Comparison of ENCODE assay signal across 8 cellular contexts in the genomic region with DNA sequence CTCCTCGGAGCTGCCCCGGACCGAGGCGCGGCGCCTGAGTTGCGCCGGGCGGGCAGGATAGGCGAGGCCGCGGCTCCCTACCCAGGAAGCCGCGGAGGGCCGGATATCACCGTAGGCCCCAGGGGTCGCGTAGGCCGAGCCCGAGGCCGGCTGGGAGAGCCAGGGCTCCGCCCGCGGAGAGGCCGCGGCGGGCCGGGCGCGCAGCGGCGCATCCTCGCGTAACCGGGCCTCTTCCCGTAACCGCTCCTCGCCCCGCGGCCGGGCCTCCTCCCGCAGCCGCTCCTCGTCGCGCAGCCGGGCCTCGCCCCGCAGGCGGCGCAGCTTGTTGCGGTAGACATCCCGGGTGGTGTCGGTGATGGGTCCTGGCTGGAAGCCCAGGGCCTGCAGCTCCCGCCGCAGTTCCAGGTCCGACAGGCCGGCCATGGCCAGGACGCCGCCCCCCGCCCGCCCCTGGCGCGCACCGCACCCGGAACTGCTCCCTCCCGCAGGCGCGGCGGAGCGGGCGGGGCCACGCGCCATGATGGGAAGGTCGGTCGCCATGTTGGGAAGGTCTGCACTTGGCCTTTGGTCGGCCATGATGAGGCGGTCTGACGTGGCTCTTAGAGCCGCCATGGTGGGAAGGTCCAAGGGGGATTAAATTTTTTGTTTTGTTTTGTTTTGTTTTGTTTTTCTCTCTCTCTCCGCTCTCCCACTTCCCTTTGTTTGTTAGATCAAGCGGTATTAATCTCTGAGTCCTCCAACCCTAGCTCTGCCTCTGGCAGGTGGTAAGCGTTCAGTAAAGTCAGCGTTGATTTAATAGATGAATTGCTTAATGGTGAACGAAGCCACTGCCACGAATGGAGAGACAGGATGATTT. TPM values are rescaled to one million over a fixed set of nuclear protein-coding genes. Genes with fewer than 3 reads are reported as not detected.
DNase-seq lines count a peak whose midpoint lies in the region; ATAC-seq and TF ChIP-seq lines count a peak whose summit lies in the region.

LEMD2 (minus strand) TSS at position 437 of the 856 bp plus-strand sequence; CDS start at position 423, 14 bp downstream.

- peak within 1 kb of the TSS; percentile 93 to 95 for H4K8ac ChIP-seq in IMR-90 (ENCODE audit: low read depth in 2 of 2, low read length in 2 of 2)

- peak within 1 kb of the TSS; percentile 89 for H3K4me2 ChIP-seq in IMR-90 (ENCODE audit: low read depth, low read length)

- DNase-seq in DMS 273 (lab: John Stamatoyannopoulos, UW; ENCODE audit: unreplicated experiment) (peak; percentile 97), IMR-90 (peak; percentile 94), OCI-M2 (lab: John Stamatoyannopoulos, UW; ENCODE audit: unreplicated experiment) (peak; percentile 54), activated T-cell treated with anti-CD3 and anti-CD28 coated beads for 4 hours (peak; percentile 90), epithelial cell of prostate (ENCODE audit: low read depth, low spot score) (peak; percentile 50), mucosa of gallbladder (ENCODE audit: low spot score) (peak; percentile 94)
- peak; percentile 88 for DNase-seq in stimulated activated CD8-positive, alpha-beta memory T cell treated with anti-CD3 and anti-CD28 coated beads, Interleukin-4, amount 100 ng/mL, for 24 hours (ENCODE audit: low read depth)

- in situ Hi-C loops in IMR-90 (cut with MboI; ENCODE audit: low sequenced_read_pairs): no loop called here

- H3K27me3 ChIP-seq in IMR-90 (ENCODE audit: control insufficient read depth, insufficient read depth, low read length): peaks cover 6% of the 10 kb centered on the region

- peak within 1 kb of the TSS; percentile 84 for H3K4ac ChIP-seq in IMR-90 (ENCODE audit: low read depth, low read length)

- peak within 1 kb of the TSS; percentile 71 for H3K56ac ChIP-seq in IMR-90 (ENCODE audit: extremely low read depth, insufficient read depth, low read length)

- peaks cover 13% of the 10 kb centered on the region for H3K4me1 ChIP-seq in IMR-90 (ENCODE audit: control insufficient read depth, insufficient read depth, low read length)

- POLR2A ChIA-PET in IMR-90 (lab: Charles Lee; ENCODE audit: unreplicated experiment): no interaction called here

- peak within 1 kb of the TSS; percentile 46 for H2BK120ac ChIP-seq in IMR-90 (ENCODE audit: low read depth, low read length)

- H2AFZ ChIP-seq in IMR-90 (replicated peaks; ENCODE audit: low read length, poor library complexity): peak within 1 kb of the TSS; percentile 86

- no peak for TF ChIP-seq CTCF in IMR-90 (conservative IDR thresholded peaks at IDR 0.05; ENCODE audit: low read depth, low read length)

- H3K79me1 ChIP-seq in IMR-90 (ENCODE audit: low read depth in 1 of 2, low read length in 2 of 2): peaks cover 28 to 50% of the 10 kb centered on the region in 2 experiments; a peak in 3 of 4 replicates

- peak within 1 kb of the TSS; percentile 74 for H4K91ac ChIP-seq in IMR-90 (ENCODE audit: insufficient read depth, low read depth, low read length)

- no peaks in the 10 kb centered on the region for H3K9me3 ChIP-seq in IMR-90 (ENCODE audit: control insufficient read depth, insufficient read depth, low read length)

- peak within 1 kb of the TSS; percentile 97; the same call in 2 of the 3 replicates for H2BK15ac ChIP-seq in IMR-90 (ENCODE audit: low read depth, low read length)

- peak within 1 kb of the TSS; percentile 77 for H3K4me3 ChIP-seq in IMR-90 (ENCODE audit: insufficient read depth, low read depth, low read length)

- ATAC-seq in GM21528 (IDR thresholded peaks at IDR 0.05; ENCODE audit: low FRiP score, unreplicated experiment): peak; percentile 81
- peak; percentile 93 for ATAC-seq in IMR-90 (ENCODE audit: low read depth)

- CTCF ChIA-PET in IMR-90 (lab: Yijun Ruan, JAX): no interaction called here

- H4K20me1 ChIP-seq in IMR-90 (ENCODE audit: insufficient read depth, low read length): peaks cover 30% of the 10 kb centered on the region

- TF ChIP-seq POLR2A in IMR-90 (IDR thresholded peaks at IDR 0.05; ENCODE audit: low read depth, low read length): peak; percentile 71

- H3K9me1 ChIP-seq in IMR-90 (ENCODE audit: insufficient read depth, low read length): peaks cover 14% of the 10 kb centered on the region; the same call in 1 of the 2 replicates

- 1% methylated on average over 47 of the region's 86 CpGs; no CpG with 5 or more reads in 1 of the 2 experiments for WGBS in IMR-90 (ENCODE audit: extremely low coverage in 2 of 2, insufficient read length in 1 of 2), 2 experiments

- H3K27ac ChIP-seq in IMR-90 (ENCODE audit: insufficient read depth, low read length) (peak within 1 kb of the TSS; percentile 88), epithelial cell of prostate (peak within 1 kb of the TSS; percentile 94)

- H2BK20ac ChIP-seq in IMR-90 (ENCODE audit: low read depth, low read length): peak within 1 kb of the TSS; percentile 79

- intact Hi-C loops in IMR-90 (cut with micrococcal nuclease): loop anchor here (2.0 to 5.0 kb wide), 3 partner anchors 16 to 238 kb away; no protein-coding TSS in a partner anchor

- dilution Hi-C loops in IMR-90 (cut with HindIII; ENCODE audit: low sequenced_read_pairs, unreplicated experiment): no loop called here

- peak within 1 kb of the TSS; percentile 84 for H3K14ac ChIP-seq in IMR-90 (replicated peaks; ENCODE audit: low read depth, low read length)

- peak within 1 kb of the TSS; percentile 93 for H2AK5ac ChIP-seq in IMR-90 (ENCODE audit: low read depth, low read length)

- no TSS peak for BruUV-seq in IMR-90 (replicated peaks; lab: Mats Ljungman, UMichigan)

- peaks cover 13% of the 10 kb centered on the region for H3K36me3 ChIP-seq in IMR-90 (ENCODE audit: control insufficient read depth, insufficient read depth, low read length)

- peak within 1 kb of the TSS; percentile 86 for H2BK5ac ChIP-seq in IMR-90 (ENCODE audit: low read depth, low read length, poor library complexity, severe bottlenecking)

- TF ChIP-seq RAD21 in IMR-90 (IDR thresholded peaks at IDR 0.05; ENCODE audit: low read length): no peak

- peak within 1 kb of the TSS; percentile 90 for H2AK9ac ChIP-seq in IMR-90 (replicated peaks; ENCODE audit: low read depth, low read length, poor library complexity)

- peak within 1 kb of the TSS; percentile 68 for H3K18ac ChIP-seq in IMR-90 (ENCODE audit: low read depth, low read length)

- H3K23ac ChIP-seq in IMR-90 (ENCODE audit: low read depth, low read length): peak within 1 kb of the TSS; percentile 61

- H3K9ac ChIP-seq in IMR-90 (ENCODE audit: low read depth, low read length): peak within 1 kb of the TSS; percentile 92

- H4K5ac ChIP-seq in IMR-90 (ENCODE audit: low read depth, low read length): peak within 1 kb of the TSS; percentile 97

TF ChIP-seq in IMR-90, 13 proteins besides CTCF, POLR2A, EP300 and RAD21:
- no peak for TF ChIP-seq RCOR1 (IDR thresholded peaks at IDR 0.05; ENCODE audit: insufficient replicate concordance, low read length)
- peak; percentile 42; the same call in 1 of the 2 replicates for TF ChIP-seq FOS (IDR thresholded peaks at IDR 0.05; ENCODE audit: low read depth, low read length)
- TF ChIP-seq RFX5 (IDR thresholded peaks at IDR 0.05; ENCODE audit: low read depth, low read length): 0 out of 2 replicates have a peak, but pooled peaks have one; percentile 17
- peak; percentile 37; the same call in 1 of the 2 replicates for TF ChIP-seq USF2 (IDR thresholded peaks at IDR 0.05; ENCODE audit: low read depth, low read length)
- TF ChIP-seq BHLHE40 (IDR thresholded peaks at IDR 0.05; ENCODE audit: low read depth, low read length): no peak
- peak; percentile 28; the same call in 1 of the 2 replicates for TF ChIP-seq CHD1 (IDR thresholded peaks at IDR 0.05; ENCODE audit: low read depth, low read length)
- TF ChIP-seq MXI1 (IDR thresholded peaks at IDR 0.05; ENCODE audit: borderline replicate concordance, low read depth, low read length): no peak
- no peak; the same call in 1 of the 2 replicates for TF ChIP-seq SMC3 (IDR thresholded peaks at IDR 0.05; ENCODE audit: low read depth, low read length)
- peak; percentile 29; the same call in 1 of the 2 replicates for TF ChIP-seq NFE2L2 (IDR thresholded peaks at IDR 0.05; ENCODE audit: low read depth, low read length)
- TF ChIP-seq MAZ (IDR thresholded peaks at IDR 0.05; ENCODE audit: borderline replicate concordance, low read depth, low read length): peak; percentile 100
- no peak for TF ChIP-seq ELK1 (IDR thresholded peaks at IDR 0.05; ENCODE audit: borderline replicate concordance, low read depth, low read length)
- no peak for TF ChIP-seq MAFK (IDR thresholded peaks at IDR 0.05; ENCODE audit: low read depth, low read length)
- no peak for TF ChIP-seq CEBPB (IDR thresholded peaks at IDR 0.05; ENCODE audit: low read depth, low read length)
TF ChIP-seq in IMR-90: peak in this region for 6.

RNA-seq across cellular contexts. Expression of gene LEMD2, which starts in this region (rescaled TPM):
- total RNA-seq in IMR-90 (2012; rRNA removed) (24.4 and 26.5 TPM in 2 replicates), mucosa of gallbladder (68.4 TPM)
- 37.8 and 43.6 TPM in 2 replicates for polyA plus RNA-seq in IMR-90 (2012; rRNA removed)
- 30.9 and 55.6 TPM in 2 replicates for polyA plus RNA-seq in IMR-90 (2012; cell fraction: cytosol; rRNA removed)
- polyA plus RNA-seq in IMR-90 (2012; cell fraction: nucleus; rRNA removed; ENCODE audit: low replicate concordance): 98.1 and 109 TPM in 2 replicates

Comparison
In these comparisons a context has a peak if more than half of its experiments do, and no peak if none do; other contexts are left out.
1. Peak in every context shown above with its lines: DNase-seq, ATAC-seq, H3K4me3 ChIP-seq and H3K27ac ChIP-seq.